In the genomic region with DNA sequence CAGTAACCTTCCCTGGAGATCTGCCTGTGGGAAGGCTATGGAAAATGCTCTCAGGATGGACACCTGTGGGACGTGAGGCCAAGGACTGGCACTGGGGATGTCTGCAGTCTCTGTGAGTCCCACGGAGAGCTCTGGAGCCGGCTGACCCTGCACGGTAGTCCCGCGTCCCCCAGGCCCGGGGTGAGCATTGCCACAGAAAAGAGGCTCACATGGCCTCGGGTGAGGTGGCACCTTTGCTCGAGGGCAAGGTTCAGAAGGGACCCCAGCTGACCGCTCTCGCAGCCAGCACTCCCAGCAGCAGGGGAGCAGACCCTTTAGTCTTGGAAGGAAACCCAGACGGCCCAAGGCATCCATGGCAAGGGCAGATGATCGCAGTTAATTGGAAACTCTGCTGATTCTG, we compare ENCODE assay signal across 1 cellular context.
TF ChIP-seq lines count a peak whose summit lies in the region.

No MANE protein-coding gene starts in this region.

TF ChIP-seq in SK-N-SH treated with all-trans-retinoic acid at 6 μM for 48 hours, 23 proteins besides CTCF, POLR2A, EP300 and RAD21 (continued from another document):
- TF ChIP-seq, protein P1, sequence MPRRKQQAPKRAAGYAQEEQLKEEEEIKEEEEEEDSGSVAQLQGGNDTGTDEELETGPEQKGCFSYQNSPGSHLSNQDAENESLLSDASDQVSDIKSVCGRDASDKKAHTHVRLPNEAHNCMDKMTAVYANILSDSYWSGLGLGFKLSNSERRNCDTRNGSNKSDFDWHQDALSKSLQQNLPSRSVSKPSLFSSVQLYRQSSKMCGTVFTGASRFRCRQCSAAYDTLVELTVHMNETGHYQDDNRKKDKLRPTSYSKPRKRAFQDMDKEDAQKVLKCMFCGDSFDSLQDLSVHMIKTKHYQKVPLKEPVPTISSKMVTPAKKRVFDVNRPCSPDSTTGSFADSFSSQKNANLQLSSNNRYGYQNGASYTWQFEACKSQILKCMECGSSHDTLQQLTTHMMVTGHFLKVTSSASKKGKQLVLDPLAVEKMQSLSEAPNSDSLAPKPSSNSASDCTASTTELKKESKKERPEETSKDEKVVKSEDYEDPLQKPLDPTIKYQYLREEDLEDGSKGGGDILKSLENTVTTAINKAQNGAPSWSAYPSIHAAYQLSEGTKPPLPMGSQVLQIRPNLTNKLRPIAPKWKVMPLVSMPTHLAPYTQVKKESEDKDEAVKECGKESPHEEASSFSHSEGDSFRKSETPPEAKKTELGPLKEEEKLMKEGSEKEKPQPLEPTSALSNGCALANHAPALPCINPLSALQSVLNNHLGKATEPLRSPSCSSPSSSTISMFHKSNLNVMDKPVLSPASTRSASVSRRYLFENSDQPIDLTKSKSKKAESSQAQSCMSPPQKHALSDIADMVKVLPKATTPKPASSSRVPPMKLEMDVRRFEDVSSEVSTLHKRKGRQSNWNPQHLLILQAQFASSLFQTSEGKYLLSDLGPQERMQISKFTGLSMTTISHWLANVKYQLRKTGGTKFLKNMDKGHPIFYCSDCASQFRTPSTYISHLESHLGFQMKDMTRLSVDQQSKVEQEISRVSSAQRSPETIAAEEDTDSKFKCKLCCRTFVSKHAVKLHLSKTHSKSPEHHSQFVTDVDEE (CRISPR knock-in tag; IDR thresholded peaks at IDR 0.05), result no peak
- TF ChIP-seq ZFP30 (CRISPR knock-in tag; IDR thresholded peaks at IDR 0.05) (no peak), ZNF8 (CRISPR knock-in tag; IDR thresholded peaks at IDR 0.05) (no peak)
